Comparison of ENCODE assay signal across 9 cellular contexts in genomic region chr14:96501746-96502620, GRCh38. TPM values are rescaled to one million over a fixed set of nuclear protein-coding genes. Genes with fewer than 3 reads are reported as not detected.
DNase-seq lines count a peak whose midpoint lies in the region; ATAC-seq, FAIRE-seq and TF ChIP-seq lines count a peak whose summit lies in the region.
"Had no signal": no experiment of that assay in that cellular context is flagged by ENCODE, and none has a peak within 500 bp of the region (broad histone marks: within the 10 kb centered on the region; RNA-seq: fewer than 3 reads in every experiment).

PAPOLA (plus strand) TSS chr14:96502382; CDS start chr14:96502593, 211 bp downstream.

- H3K4me1 ChIP-seq in keratinocyte (ENCODE audit: control insufficient read depth, extremely low read depth, insufficient read depth, low read length), result peaks cover 25% of the 10 kb centered on the region

- H3K9ac ChIP-seq in keratinocyte (ENCODE audit: control insufficient read depth, extremely low read depth, insufficient read depth, low read length), result peak within 1 kb of the TSS; percentile 95

- H3K79me2 ChIP-seq in keratinocyte (ENCODE audit: control insufficient read depth, insufficient read depth, low read length), result peaks cover 52% of the 10 kb centered on the region

- H3K36me3 ChIP-seq in keratinocyte (ENCODE audit: control insufficient read depth in 2 of 2, extremely low read depth in 1 of 2, insufficient read depth in 2 of 2, low read length in 2 of 2), result peaks cover 0 to 7% of the 10 kb centered on the region in 2 experiments

- peak within 1 kb of the TSS; percentile 94 for H2AFZ ChIP-seq in keratinocyte (ENCODE audit: control insufficient read depth, low read length)

- H3K4me3 ChIP-seq in keratinocyte (ENCODE audit: control insufficient read depth in 2 of 3, extremely low read depth in 1 of 3, insufficient read depth in 2 of 3, low read depth in 1 of 3, low read length in 3 of 3), result peak within 1 kb of the TSS; percentile 75 to 97 (median 93)

- peak; percentile 86 for DNase-seq in AG09319 (ENCODE audit: extremely low read depth, low read depth)
- peak; percentile 98 for DNase-seq in NCI-H446 (lab: John Stamatoyannopoulos, UW)
- DNase-seq in cerebellar cortex (ENCODE audit: low spot score), result peak; percentile 94
- DNase-seq in keratinocyte (ENCODE audit: low read depth, low spot score), result peak; percentile 66
- peak; percentile 87 to 92 for DNase-seq in stimulated activated CD4-positive, alpha-beta T cell treated with anti-CD3 and anti-CD28 coated beads, Interleukin-15, amount 100 ng/mL, for 1 hour (ENCODE audit: low read depth in 1 of 2, low spot score in 1 of 2)

- ATAC-seq in GM19025 (IDR thresholded peaks at IDR 0.05; ENCODE audit: low read depth, unreplicated experiment) (peak; percentile 76), HG03342 (IDR thresholded peaks at IDR 0.05; ENCODE audit: unreplicated experiment) (peak; percentile 87)
- peak; percentile 95 for ATAC-seq in activated CD4-positive, CD25-positive, alpha-beta regulatory T cell treated with anti-CD3 and anti-CD28 coated beads, Interleukin-2, amount 50 U/mL, for 24 hours

- H3K27ac ChIP-seq in keratinocyte (ENCODE audit: control insufficient read depth, insufficient read depth, low read length), result peak within 1 kb of the TSS; percentile 94

- no peaks in the 10 kb centered on the region for H3K9me3 ChIP-seq in keratinocyte (ENCODE audit: control insufficient read depth, low read depth, low read length)

- no peak for FAIRE-seq in keratinocyte (lab: Jason Lieb, UNC)
- FAIRE-seq: TTC549 had no signal

- dilution Hi-C loops in keratinocyte (cut with MboI; ENCODE audit: extremely low pct_ligation_motif_present, low sequenced_read_pairs), result no loop called here

- H4K20me1 ChIP-seq in keratinocyte (ENCODE audit: control insufficient read depth, extremely low read depth, insufficient read depth, low read length), result peaks cover 19% of the 10 kb centered on the region

- peak within 1 kb of the TSS; percentile 93 for H3K4me2 ChIP-seq in keratinocyte (ENCODE audit: control insufficient read depth, extremely low read depth, insufficient read depth, low read depth, low read length)

- no peaks in the 10 kb centered on the region for H3K27me3 ChIP-seq in keratinocyte (ENCODE audit: control insufficient read depth, extremely low read depth, insufficient read depth, low read length)

- TF ChIP-seq CTCF in AG09319 (IDR thresholded peaks at IDR 0.05; ENCODE audit: low read depth, low read length), result no peak; the same call in 1 of the 2 replicates
- TF ChIP-seq CTCF in keratinocyte (optimal IDR thresholded peaks at IDR 0.05 in 1 of 3, IDR thresholded peaks at IDR 0.05 in 1 of 3, conservative IDR thresholded peaks at IDR 0.05 in 1 of 3; ENCODE audit: extremely low read depth in 1 of 3, insufficient read depth in 2 of 3, low read length in 3 of 3), result peak in 2 of 3 experiments; percentile 9 to 18

- H3K9me1 ChIP-seq in keratinocyte (ENCODE audit: control insufficient read depth, extremely low read depth, insufficient read depth, low read length), result peaks cover 8% of the 10 kb centered on the region

RNA-seq across cellular contexts. Expression of gene PAPOLA, which starts in this region (rescaled TPM):
- 109 to 154 TPM (median 112 TPM) in 3 replicates for polyA plus RNA-seq in keratinocyte
- polyA plus RNA-seq in keratinocyte (2011; ENCODE audit: low read depth), result 186 TPM
- 83.2 and 167 TPM in 2 replicates for polyA plus RNA-seq in keratinocyte (2011; cell fraction: cytosol; rRNA removed)
- polyA plus RNA-seq in keratinocyte (2011; cell fraction: nucleus; rRNA removed), result 69.8 and 92.7 TPM in 2 replicates
- polyA plus RNA-seq in keratinocyte (2012; ENCODE audit: low replicate concordance), result 67.7 and 87.4 TPM in 2 replicates
- polyA minus RNA-seq in keratinocyte, result 78.5 to 239 TPM (median 162 TPM) in 3 replicates
- polyA minus RNA-seq in keratinocyte (2011; cell fraction: cytosol; rRNA and poly(A)+ RNA removed), result 111 TPM
- polyA minus RNA-seq in keratinocyte (2011; cell fraction: nucleus; rRNA and poly(A)+ RNA removed), result 73.2 and 121 TPM in 2 replicates

Comparison
In these comparisons a context has a peak if more than half of its experiments do, and no peak if none do; other contexts are left out.
1. Peak in every context shown above with its lines: DNase-seq, ATAC-seq, H3K4me3 ChIP-seq and H3K27ac ChIP-seq.